ENCODE assay signal across 1 cellular context in the genomic region with DNA sequence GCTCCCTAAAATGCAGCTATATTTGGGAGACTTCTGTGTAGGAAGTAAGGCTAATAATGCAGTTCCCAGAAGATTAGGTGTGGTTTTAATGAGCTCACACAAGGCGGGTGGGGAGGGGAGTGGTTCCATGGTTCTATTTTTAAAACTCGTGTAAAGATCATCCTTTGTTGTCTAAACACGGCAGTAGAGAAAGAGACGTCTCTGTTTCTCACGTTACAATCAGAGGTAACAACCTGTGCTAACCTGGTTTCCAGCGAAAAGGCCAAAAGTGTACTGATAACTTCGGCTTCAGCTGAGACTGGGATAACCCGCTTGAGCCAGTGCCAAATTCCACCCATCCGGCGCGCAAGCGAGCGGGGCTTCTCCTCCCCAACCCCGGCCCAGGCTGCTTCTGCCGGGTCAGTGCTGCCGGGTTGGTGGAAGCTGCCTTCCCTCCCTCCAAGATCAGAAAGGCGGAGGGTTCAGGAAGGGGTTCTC.
TF ChIP-seq lines count a peak whose summit lies in the region.

No MANE protein-coding gene starts in this region.

TF ChIP-seq in HCT116, 20 proteins besides CTCF, POLR2A, EP300 and RAD21 (continued from another document):
- TF ChIP-seq, protein P1, sequence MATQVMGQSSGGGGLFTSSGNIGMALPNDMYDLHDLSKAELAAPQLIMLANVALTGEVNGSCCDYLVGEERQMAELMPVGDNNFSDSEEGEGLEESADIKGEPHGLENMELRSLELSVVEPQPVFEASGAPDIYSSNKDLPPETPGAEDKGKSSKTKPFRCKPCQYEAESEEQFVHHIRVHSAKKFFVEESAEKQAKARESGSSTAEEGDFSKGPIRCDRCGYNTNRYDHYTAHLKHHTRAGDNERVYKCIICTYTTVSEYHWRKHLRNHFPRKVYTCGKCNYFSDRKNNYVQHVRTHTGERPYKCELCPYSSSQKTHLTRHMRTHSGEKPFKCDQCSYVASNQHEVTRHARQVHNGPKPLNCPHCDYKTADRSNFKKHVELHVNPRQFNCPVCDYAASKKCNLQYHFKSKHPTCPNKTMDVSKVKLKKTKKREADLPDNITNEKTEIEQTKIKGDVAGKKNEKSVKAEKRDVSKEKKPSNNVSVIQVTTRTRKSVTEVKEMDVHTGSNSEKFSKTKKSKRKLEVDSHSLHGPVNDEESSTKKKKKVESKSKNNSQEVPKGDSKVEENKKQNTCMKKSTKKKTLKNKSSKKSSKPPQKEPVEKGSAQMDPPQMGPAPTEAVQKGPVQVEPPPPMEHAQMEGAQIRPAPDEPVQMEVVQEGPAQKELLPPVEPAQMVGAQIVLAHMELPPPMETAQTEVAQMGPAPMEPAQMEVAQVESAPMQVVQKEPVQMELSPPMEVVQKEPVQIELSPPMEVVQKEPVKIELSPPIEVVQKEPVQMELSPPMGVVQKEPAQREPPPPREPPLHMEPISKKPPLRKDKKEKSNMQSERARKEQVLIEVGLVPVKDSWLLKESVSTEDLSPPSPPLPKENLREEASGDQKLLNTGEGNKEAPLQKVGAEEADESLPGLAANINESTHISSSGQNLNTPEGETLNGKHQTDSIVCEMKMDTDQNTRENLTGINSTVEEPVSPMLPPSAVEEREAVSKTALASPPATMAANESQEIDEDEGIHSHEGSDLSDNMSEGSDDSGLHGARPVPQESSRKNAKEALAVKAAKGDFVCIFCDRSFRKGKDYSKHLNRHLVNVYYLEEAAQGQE (IDR thresholded peaks at IDR 0.05; ENCODE audit: low read depth), result no peak
- TF ChIP-seq ELF1 (IDR thresholded peaks at IDR 0.05; ENCODE audit: borderline replicate concordance, low read depth), result no peak
- no peak for TF ChIP-seq JUND (IDR thresholded peaks at IDR 0.05)
- TF ChIP-seq, protein P2, sequence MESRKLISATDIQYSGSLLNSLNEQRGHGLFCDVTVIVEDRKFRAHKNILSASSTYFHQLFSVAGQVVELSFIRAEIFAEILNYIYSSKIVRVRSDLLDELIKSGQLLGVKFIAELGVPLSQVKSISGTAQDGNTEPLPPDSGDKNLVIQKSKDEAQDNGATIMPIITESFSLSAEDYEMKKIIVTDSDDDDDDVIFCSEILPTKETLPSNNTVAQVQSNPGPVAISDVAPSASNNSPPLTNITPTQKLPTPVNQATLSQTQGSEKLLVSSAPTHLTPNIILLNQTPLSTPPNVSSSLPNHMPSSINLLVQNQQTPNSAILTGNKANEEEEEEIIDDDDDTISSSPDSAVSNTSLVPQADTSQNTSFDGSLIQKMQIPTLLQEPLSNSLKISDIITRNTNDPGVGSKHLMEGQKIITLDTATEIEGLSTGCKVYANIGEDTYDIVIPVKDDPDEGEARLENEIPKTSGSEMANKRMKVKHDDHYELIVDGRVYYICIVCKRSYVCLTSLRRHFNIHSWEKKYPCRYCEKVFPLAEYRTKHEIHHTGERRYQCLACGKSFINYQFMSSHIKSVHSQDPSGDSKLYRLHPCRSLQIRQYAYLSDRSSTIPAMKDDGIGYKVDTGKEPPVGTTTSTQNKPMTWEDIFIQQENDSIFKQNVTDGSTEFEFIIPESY (IDR thresholded peaks at IDR 0.05; ENCODE audit: extremely low read depth, insufficient replicate concordance, low read length), result peak; percentile 24
- no peak for TF ChIP-seq TCF7L2 (IDR thresholded peaks at IDR 0.05; ENCODE audit: borderline replicate concordance, extremely low read depth, insufficient read depth, insufficient read length)
- TF ChIP-seq SP1 (IDR thresholded peaks at IDR 0.05; ENCODE audit: low read depth), result peak; percentile 48; the same call in 1 of the 2 replicates
- TF ChIP-seq, protein P3, sequence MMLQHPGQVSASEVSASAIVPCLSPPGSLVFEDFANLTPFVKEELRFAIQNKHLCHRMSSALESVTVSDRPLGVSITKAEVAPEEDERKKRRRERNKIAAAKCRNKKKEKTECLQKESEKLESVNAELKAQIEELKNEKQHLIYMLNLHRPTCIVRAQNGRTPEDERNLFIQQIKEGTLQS (IDR thresholded peaks at IDR 0.05), result no peak
- TF ChIP-seq SIN3A (IDR thresholded peaks at IDR 0.05; ENCODE audit: low read depth), result peak; percentile 31; the same call in 1 of the 2 replicates
- TF ChIP-seq, protein P4, sequence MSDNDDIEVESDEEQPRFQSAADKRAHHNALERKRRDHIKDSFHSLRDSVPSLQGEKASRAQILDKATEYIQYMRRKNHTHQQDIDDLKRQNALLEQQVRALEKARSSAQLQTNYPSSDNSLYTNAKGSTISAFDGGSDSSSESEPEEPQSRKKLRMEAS (IDR thresholded peaks at IDR 0.05), result peak; percentile 22; the same call in 1 of the 2 replicates
